ENCODE assay signal across 20 cellular contexts in the genomic region with DNA sequence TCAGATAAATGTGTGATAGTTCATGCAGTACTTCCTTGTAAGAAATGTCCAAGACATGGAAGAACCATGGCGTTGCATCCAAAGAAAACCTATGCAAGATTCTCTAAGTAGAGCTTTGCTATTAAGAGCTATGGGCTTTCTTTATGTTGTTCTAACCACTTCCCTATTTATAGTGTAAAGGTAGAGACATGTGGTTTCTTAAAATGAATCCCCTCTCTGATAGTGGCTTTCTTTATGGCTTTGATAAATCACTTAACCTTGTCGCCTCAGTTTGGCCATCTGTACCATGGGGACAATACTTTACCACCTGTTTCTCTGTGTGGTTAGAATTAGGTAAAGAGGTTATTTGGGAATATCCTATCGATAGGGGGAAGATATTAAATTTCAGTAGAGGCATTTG.
DNase-seq lines count a peak whose midpoint lies in the region; ATAC-seq and TF ChIP-seq lines count a peak whose summit lies in the region.
"Had no signal": no experiment of that assay in that cellular context is flagged by ENCODE, and none has a peak within 500 bp of the region (broad histone marks: within the 10 kb centered on the region; RNA-seq: fewer than 3 reads in every experiment).

No MANE protein-coding gene starts in this region.

- H3K4me1 ChIP-seq in ACC112 (ENCODE audit: control insufficient read depth, insufficient read depth, low read length, unreplicated experiment) (peaks cover 24% of the 10 kb centered on the region), OCI-LY7 (ENCODE audit: insufficient read depth, low read length, poor library complexity, severe bottlenecking) (no peaks in the 10 kb centered on the region), mesendoderm (ENCODE audit: control insufficient read depth, low read depth, low read length) (no peaks in the 10 kb centered on the region)
- H3K4me1 ChIP-seq: body of pancreas, pancreas had no signal

- no peak overlapping the region for H2BK5ac ChIP-seq in mesendoderm (ENCODE audit: low read length)

- no peak overlapping the region for H2BK15ac ChIP-seq in mesendoderm (replicated peaks; ENCODE audit: low read depth)

- H3K4me2 ChIP-seq in OCI-LY7 (ENCODE audit: low read length), result peak overlapping the region; percentile 11; the same call in 1 of the 2 replicates
- no peak overlapping the region for H3K4me2 ChIP-seq in mesendoderm (ENCODE audit: low read length)

- H3K4me3 ChIP-seq in ACC112 (ENCODE audit: low read depth, low read length), result peak overlapping the region; percentile 32; the same call in 1 of the 2 replicates
- no peak overlapping the region for H3K4me3 ChIP-seq in OCI-LY7 (ENCODE audit: low read depth, low read length, poor library complexity, severe bottlenecking)
- no peak overlapping the region for H3K4me3 ChIP-seq in mesendoderm (ENCODE audit: low read length)
- H3K4me3 ChIP-seq: body of pancreas, coronary artery, lung, MG63, pancreas, sigmoid colon had no signal

- no peaks in the 10 kb centered on the region for H3K9me3 ChIP-seq in OCI-LY7 (ENCODE audit: low read length)
- H3K9me3 ChIP-seq: MG63, pancreas had no signal

- H3K27ac ChIP-seq in ACC112 (ENCODE audit: low read depth, low read length), result peak overlapping the region; percentile 93
- H3K27ac ChIP-seq in OCI-LY7 (ENCODE audit: low read depth, low read length, poor library complexity, severe bottlenecking), result no peak overlapping the region
- no peak overlapping the region for H3K27ac ChIP-seq in mesendoderm (ENCODE audit: low read depth, low read length)
- H3K27ac ChIP-seq: body of pancreas, coronary artery, pancreas, sigmoid colon had no signal

- no peak overlapping the region for H4K5ac ChIP-seq in mesendoderm (ENCODE audit: low read length)

- no peaks in the 10 kb centered on the region for H3K79me1 ChIP-seq in mesendoderm (ENCODE audit: low read length)

- H3K9ac ChIP-seq in mesendoderm (ENCODE audit: low read length), result no peak overlapping the region

- H3K79me2 ChIP-seq in ACC112 (ENCODE audit: control insufficient read depth, insufficient read depth, low read length, unreplicated experiment), result no peaks in the 10 kb centered on the region
- no peaks in the 10 kb centered on the region for H3K79me2 ChIP-seq in OCI-LY7 (ENCODE audit: insufficient read depth, low read depth, low read length)
- H3K79me2 ChIP-seq in mesendoderm (ENCODE audit: control insufficient read depth, insufficient read depth, low read length), result no peaks in the 10 kb centered on the region

- intact Hi-C loops in OCI-LY7 (cut with micrococcal nuclease; ENCODE audit: unreplicated experiment), result no loop called here

- H3K27me3 ChIP-seq in ACC112 (ENCODE audit: insufficient read depth, low read length) (no peaks in the 10 kb centered on the region), mesendoderm (ENCODE audit: insufficient read depth, low read length, poor library complexity) (no peaks in the 10 kb centered on the region)
- H3K27me3 ChIP-seq: body of pancreas, MG63, pancreas, sigmoid colon had no signal

- H3K56ac ChIP-seq in mesendoderm (ENCODE audit: low read length), result no peak overlapping the region

- no peaks in the 10 kb centered on the region for H4K20me1 ChIP-seq in OCI-LY7 (ENCODE audit: insufficient read depth, low read length)

- no peak overlapping the region for H3K18ac ChIP-seq in mesendoderm (ENCODE audit: low read length)

- H2AFZ ChIP-seq in ACC112 (ENCODE audit: low read length, unreplicated experiment) (no peak overlapping the region), OCI-LY7 (ENCODE audit: low read length) (no peak overlapping the region)

- DNase-seq in OCI-LY7 (ENCODE audit: low spot score), result no peak
- DNase-seq in mesendoderm, result no peak
- no peak for DNase-seq in germinal center (ENCODE audit: low spot score)
- DNase-seq in NCI-H1417 treated with DMSO at 0.1 percent for 48 hours (lab: John Stamatoyannopoulos, UW), result no peak
- DNase-seq: activated T-cell treated with anti-CD3 and anti-CD28 coated beads, Interleukin-2, amount 50 U/mL, for 4 hours; body of pancreas; CD8-positive, alpha-beta T cell; DND-41; hypothalamus; MG63; NCI-H187; NCI-H446; pancreas; sigmoid colon had no signal

- POLR2A ChIA-PET in OCI-LY7 (lab: Charles Lee), result interaction anchor here (1.1 kb wide), 1 partner anchor 17 kb away, joined by 3 read pairs; no protein-coding TSS in a partner anchor

- H4K8ac ChIP-seq in mesendoderm (ENCODE audit: low read depth, low read length), result no peak overlapping the region

- TF ChIP-seq CTCF in OCI-LY7 (conservative IDR thresholded peaks at IDR 0.05; ENCODE audit: low read length), result no peak

- no peaks in the 10 kb centered on the region for H3K9me2 ChIP-seq in OCI-LY7 (ENCODE audit: insufficient read depth, low read length)

- ATAC-seq in GM18511 (IDR thresholded peaks at IDR 0.05; ENCODE audit: unreplicated experiment) (peak; percentile 70), HG02798 (IDR thresholded peaks at IDR 0.05; ENCODE audit: poor library complexity, unreplicated experiment) (peak; percentile 43), HG02623 (IDR thresholded peaks at IDR 0.05; ENCODE audit: unreplicated experiment) (no peak)
- ATAC-seq: body of pancreas; CD8-positive, alpha-beta T cell; pancreas had no signal

- H3K36me3 ChIP-seq in ACC112 (ENCODE audit: insufficient read depth, low read length), result peaks cover 23% of the 10 kb centered on the region
- H3K36me3 ChIP-seq in OCI-LY7 (ENCODE audit: insufficient read depth, low read length), result no peaks in the 10 kb centered on the region
- H3K36me3 ChIP-seq in mesendoderm (ENCODE audit: control insufficient read depth, insufficient read depth, low read length), result no peaks in the 10 kb centered on the region
- H3K36me3 ChIP-seq: MG63 had no signal

- no peak overlapping the region for H3K23ac ChIP-seq in mesendoderm (ENCODE audit: low read length)

- no CpG with 5 or more reads among the region's 3 CpGs for WGBS in mesendoderm (ENCODE audit: extremely low coverage, insufficient coverage, low lambda C conversion rate)

- CTCF ChIA-PET in OCI-LY7 (lab: Charles Lee; ENCODE audit: unreplicated experiment), result no interaction called here

- H2AK5ac ChIP-seq in mesendoderm (ENCODE audit: low read length), result no peak overlapping the region

- no TSS peak for BruUV-seq in OCI-LY7 (replicated peaks; lab: Mats Ljungman, UMichigan)

- H2BK120ac ChIP-seq in mesendoderm (ENCODE audit: low read depth, low read length), result no peak overlapping the region

- no peak overlapping the region for H3K4ac ChIP-seq in mesendoderm (ENCODE audit: low read depth, low read length)
